1 cellular context compared by ENCODE assay signal in the genomic region with DNA sequence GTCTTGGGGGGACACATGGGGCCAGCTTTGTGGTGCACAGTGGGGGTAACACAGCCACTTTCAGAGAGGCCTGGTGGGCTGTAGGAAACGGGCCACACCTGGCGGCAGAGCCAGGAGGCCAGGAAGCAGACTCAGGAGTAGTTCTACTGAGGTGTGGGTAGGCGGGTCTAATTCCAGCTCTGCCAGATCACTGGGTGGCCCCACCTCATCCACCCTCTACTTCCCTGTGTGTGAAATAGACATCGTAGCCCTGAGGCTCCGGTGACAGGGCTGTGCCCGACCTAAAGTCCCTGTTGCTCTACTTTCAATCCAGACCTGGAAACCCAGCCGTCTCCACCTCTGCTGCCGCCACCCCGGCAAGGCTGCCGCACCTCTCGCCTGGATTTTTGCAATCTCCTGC.
TF ChIP-seq lines count a peak whose summit lies in the region.

No MANE protein-coding gene starts in this region.

TF ChIP-seq in HepG2, 621 proteins besides CTCF, POLR2A, EP300 and RAD21:
- TF ChIP-seq YEATS4 (CRISPR knock-in tag; IDR thresholded peaks at IDR 0.05; ENCODE audit: borderline replicate concordance) (no peak), GTF2F1 (IDR thresholded peaks at IDR 0.05; ENCODE audit: low read length) (no peak), ZBTB42 (CRISPR knock-in tag; IDR thresholded peaks at IDR 0.05) (no peak), ZFAT (CRISPR knock-in tag; conservative IDR thresholded peaks at IDR 0.05) (no peak), MBNL3 (CRISPR knock-in tag; conservative IDR thresholded peaks at IDR 0.05) (no peak), KDM2A (CRISPR knock-in tag; IDR thresholded peaks at IDR 0.05; ENCODE audit: borderline replicate concordance, low read depth) (no peak), ZFYVE20 (CRISPR knock-in tag; IDR thresholded peaks at IDR 0.05; ENCODE audit: borderline replicate concordance, low read depth) (no peak)
- TF ChIP-seq, protein P1, sequence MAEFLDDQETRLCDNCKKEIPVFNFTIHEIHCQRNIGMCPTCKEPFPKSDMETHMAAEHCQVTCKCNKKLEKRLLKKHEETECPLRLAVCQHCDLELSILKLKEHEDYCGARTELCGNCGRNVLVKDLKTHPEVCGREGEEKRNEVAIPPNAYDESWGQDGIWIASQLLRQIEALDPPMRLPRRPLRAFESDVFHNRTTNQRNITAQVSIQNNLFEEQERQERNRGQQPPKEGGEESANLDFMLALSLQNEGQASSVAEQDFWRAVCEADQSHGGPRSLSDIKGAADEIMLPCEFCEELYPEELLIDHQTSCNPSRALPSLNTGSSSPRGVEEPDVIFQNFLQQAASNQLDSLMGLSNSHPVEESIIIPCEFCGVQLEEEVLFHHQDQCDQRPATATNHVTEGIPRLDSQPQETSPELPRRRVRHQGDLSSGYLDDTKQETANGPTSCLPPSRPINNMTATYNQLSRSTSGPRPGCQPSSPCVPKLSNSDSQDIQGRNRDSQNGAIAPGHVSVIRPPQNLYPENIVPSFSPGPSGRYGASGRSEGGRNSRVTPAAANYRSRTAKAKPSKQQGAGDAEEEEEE (CRISPR knock-in tag; IDR thresholded peaks at IDR 0.05; ENCODE audit: borderline replicate concordance): no peak
